16 cellular contexts compared by ENCODE assay signal in genomic region chr3:42019953-42020260, GRCh38. TPM values are rescaled to one million over a fixed set of nuclear protein-coding genes. Genes with fewer than 3 reads are reported as not detected.
A peak's percentile ranks its signal among the peaks of the same experiment; 100 is the strongest.
DNase-seq lines count a peak whose midpoint lies in the region; ATAC-seq, FAIRE-seq and TF ChIP-seq lines count a peak whose summit lies in the region.
"Had no signal": no experiment of that assay in that cellular context is flagged by ENCODE, and none has a peak within 500 bp of the region (broad histone marks: within the 10 kb centered on the region; RNA-seq: fewer than 3 reads in every experiment).

No MANE protein-coding gene starts in this region.

- no peaks in the 10 kb centered on the region; the same call in 1 of the 2 replicates for H4K20me1 ChIP-seq in PC-9 (ENCODE audit: insufficient read depth)

- H3F3A ChIP-seq in PC-9 (ENCODE audit: insufficient read depth, low read depth), result peaks cover 14% of the 10 kb centered on the region

- peaks cover 39% of the 10 kb centered on the region for H3K4me1 ChIP-seq in PC-9 (replicated peaks; ENCODE audit: insufficient read depth)
- H3K4me1 ChIP-seq in trophoblast cell (ENCODE audit: control insufficient read depth in 1 of 2, insufficient read depth in 2 of 2, low read length in 2 of 2), result peaks cover 11 to 24% of the 10 kb centered on the region in 2 experiments

- no peak overlapping the region for H2BK5ac ChIP-seq in trophoblast cell (ENCODE audit: low read depth, low read length, poor library complexity)

- H3K79me1 ChIP-seq in trophoblast cell (ENCODE audit: low read length), result peaks cover 7% of the 10 kb centered on the region

- no peak for ATAC-seq in activated CD4-positive, CD25-positive, alpha-beta regulatory T cell treated with anti-CD3 and anti-CD28 coated beads, Interleukin-2, amount 50 U/mL, for 24 hours
- ATAC-seq: naive thymus-derived CD4-positive, alpha-beta T cell had no signal

- POLR2A ChIA-PET in PC-9 (lab: Charles Lee; ENCODE audit: unreplicated experiment), result no interaction called here

- TF ChIP-seq CTCF in C4-2B (conservative IDR thresholded peaks at IDR 0.05) (no peak), PC-9 (conservative IDR thresholded peaks at IDR 0.05) (no peak)

- H3K23ac ChIP-seq in trophoblast cell (ENCODE audit: low read length), result no peak overlapping the region

- peak overlapping the region; percentile 57; the same call in 1 of the 2 replicates for H3K27ac ChIP-seq in C4-2B
- peak overlapping the region; percentile 88 for H3K27ac ChIP-seq in PC-9
- H3K27ac ChIP-seq in epithelial cell of prostate, result peak overlapping the region; percentile 84
- no peak overlapping the region for H3K27ac ChIP-seq in trophoblast cell (ENCODE audit: low read depth, low read length)

- no peak overlapping the region for H4K8ac ChIP-seq in trophoblast cell (ENCODE audit: low read depth, low read length)

- no peak overlapping the region for H2AFZ ChIP-seq in PC-9
- H2AFZ ChIP-seq in trophoblast cell (ENCODE audit: insufficient read depth, low read length, poor library complexity), result no peak overlapping the region

- H4K12ac ChIP-seq in trophoblast cell (ENCODE audit: low read depth, low read length), result no peak overlapping the region

- no peak overlapping the region for H2BK120ac ChIP-seq in trophoblast cell (ENCODE audit: insufficient read depth, low read length, poor library complexity)

- H3K36me3 ChIP-seq in PC-9 (ENCODE audit: low read depth) (no peaks in the 10 kb centered on the region), trophoblast cell (ENCODE audit: control insufficient read depth in 1 of 2, insufficient read depth in 2 of 2, low read length in 2 of 2) (no peaks in the 10 kb centered on the region)

- no peak overlapping the region for H2BK12ac ChIP-seq in trophoblast cell (ENCODE audit: low read length)

- no peak overlapping the region for H3K14ac ChIP-seq in trophoblast cell (ENCODE audit: low read length)

- no peak for DNase-seq in PC-9
- no peak for DNase-seq in epithelial cell of prostate (ENCODE audit: low read depth, low spot score)
- no peak for DNase-seq in trophoblast cell
- no peak for DNase-seq in NCI-H2171 treated with DMSO at 0.1 percent for 48 hours (lab: John Stamatoyannopoulos, UW)
- DNase-seq in HTR-8/SVneo (ENCODE audit: insufficient read length, low spot score), result no peak
- DNase-seq in DMS53 treated with DMSO at 0.1 percent for 48 hours (lab: John Stamatoyannopoulos, UW; ENCODE audit: unreplicated experiment), result no peak
- DNase-seq: activated CD4-positive, alpha-beta T cell treated with anti-CD3 and anti-CD28 coated beads for 48 hours; central memory CD4-positive, alpha-beta T cell; islet precursor cell; MM.1S; naive thymus-derived CD4-positive, alpha-beta T cell; NCI-H1930; stimulated activated CD4-positive, alpha-beta T cell treated with anti-CD3 and anti-CD28 coated beads, Interleukin-1b, Interleukin-23, amount 100 ng/mL, for 48 hours had no signal

- H3K4ac ChIP-seq in trophoblast cell (ENCODE audit: low read depth, low read length), result peak overlapping the region; percentile 35

- intact Hi-C loops in PC-9 (cut with micrococcal nuclease; ENCODE audit: unreplicated experiment), result loop anchor here (10.0 kb wide), 1 partner anchor 125 kb away; no protein-coding TSS in a partner anchor

- FAIRE-seq in HTR-8/SVneo (lab: Jason Lieb, UNC), result no peak
- FAIRE-seq: endometrium had no signal

- no peak overlapping the region for H4K91ac ChIP-seq in trophoblast cell (ENCODE audit: low read depth, low read length)

- no peak overlapping the region for H2AK5ac ChIP-seq in trophoblast cell (ENCODE audit: low read length)

- no peak overlapping the region for H3K9ac ChIP-seq in trophoblast cell (ENCODE audit: low read length)

- CTCF ChIA-PET in PC-9 (lab: Charles Lee), result no interaction called here

- H3K79me2 ChIP-seq in PC-9 (ENCODE audit: low read depth) (peaks cover 44% of the 10 kb centered on the region), trophoblast cell (ENCODE audit: control insufficient read depth, insufficient read depth, low read length, poor library complexity) (peaks cover 12% of the 10 kb centered on the region)

- H3K4me3 ChIP-seq in PC-9 (no peak overlapping the region), trophoblast cell (ENCODE audit: low read depth, low read length) (no peak overlapping the region)

- no peaks in the 10 kb centered on the region for H3K27me3 ChIP-seq in PC-9 (ENCODE audit: insufficient read depth, low read depth)
- no peaks in the 10 kb centered on the region for H3K27me3 ChIP-seq in trophoblast cell (ENCODE audit: insufficient read depth, low read length)

- no peaks in the 10 kb centered on the region for H3K9me2 ChIP-seq in PC-9 (ENCODE audit: insufficient read depth)

- H3K4me2 ChIP-seq in PC-9, result peak overlapping the region; percentile 65
- no peak overlapping the region for H3K4me2 ChIP-seq in trophoblast cell (ENCODE audit: low read length)

- H3K9me3 ChIP-seq in PC-9 (ENCODE audit: insufficient read depth, low read depth) (no peaks in the 10 kb centered on the region), trophoblast cell (ENCODE audit: insufficient read depth, low read depth, low read length) (peaks cover under 1% of the 10 kb centered on the region)

- WGBS in trophoblast cell (ENCODE audit: extremely low coverage, insufficient coverage, insufficient read length), result no CpG with 5 or more reads among the region's 5 CpGs

- no TSS peak for BruUV-seq in PC-9 (replicated peaks; lab: Mats Ljungman, UMichigan)

- peak overlapping the region; percentile 82 for H3K18ac ChIP-seq in trophoblast cell (ENCODE audit: low read length)

RNA-seq across cellular contexts. Expression of gene ULK4, which starts 58.0 kb away (rescaled TPM):
- total RNA-seq in PC-9 (2021), result 5.9 and 8.7 TPM in 2 replicates
- polyA plus RNA-seq in trophoblast cell (2013), result 2.4 and 2.6 TPM in 2 replicates
